In genomic region chr5:35877655-35878054, GRCh38 we compare ENCODE assay signal across 18 cellular contexts. TPM values are rescaled to one million over a fixed set of nuclear protein-coding genes. Genes with fewer than 3 reads are reported as not detected.
DNase-seq lines count a peak whose midpoint lies in the region; ATAC-seq and TF ChIP-seq lines count a peak whose summit lies in the region.
"Had no signal": no experiment of that assay in that cellular context is flagged by ENCODE, and none has a peak within 500 bp of the region (broad histone marks: within the 10 kb centered on the region; RNA-seq: fewer than 3 reads in every experiment).

No MANE protein-coding gene starts in this region.

- H3K36me3 Mint-ChIP-seq in CD8-positive, alpha-beta memory T cell, result peaks cover 46 to 78% (median 54%) of the 10 kb centered on the region in 3 donors
- H3K36me3 Mint-ChIP-seq in activated CD4-positive, alpha-beta memory T cell treated with anti-CD3 and anti-CD28 coated beads for 36 hours, result peaks cover 62% of the 10 kb centered on the region
- peaks cover 70% of the 10 kb centered on the region for H3K36me3 Mint-ChIP-seq in effector memory CD8-positive, alpha-beta T cell (ENCODE audit: insufficient read depth)

- no peaks in the 10 kb centered on the region for H3K9me3 ChIP-seq in BLaER1 treated with 17β-estradiol and CSF1 and Interleukin-3, amounts not matched to agents 10 nM and 100 nM (replicated peaks in 1 of 11)
- H3K9me3 ChIP-seq in CD8-positive, alpha-beta memory T cell (ENCODE audit: low read length), result no peaks in the 10 kb centered on the region
- H3K9me3 ChIP-seq in testis, result no peaks in the 10 kb centered on the region
- H3K9me3 ChIP-seq: lower lobe of right lung, tibial nerve had no signal

- H3K27ac Mint-ChIP-seq in CD8-positive, alpha-beta memory T cell, result peak overlapping the region; percentile 74 to 91 (median 82)
- H3K27ac Mint-ChIP-seq in activated CD4-positive, alpha-beta memory T cell treated with anti-CD3 and anti-CD28 coated beads for 36 hours, result peak overlapping the region; percentile 80
- H3K27ac Mint-ChIP-seq in effector memory CD8-positive, alpha-beta T cell, result peak overlapping the region; percentile 52 to 77

- no peak for DNase-seq in CD8-positive, alpha-beta memory T cell
- DNase-seq in activated CD4-positive, alpha-beta memory T cell treated with anti-CD3 and anti-CD28 coated beads for 36 hours, result no peak
- DNase-seq in effector memory CD8-positive, alpha-beta T cell, result no peak
- no peak for DNase-seq in testis
- no peak for DNase-seq in T-helper 9 cell
- DNase-seq in NCI-H526 treated with DMSO at 0.1 percent for 48 hours (lab: John Stamatoyannopoulos, UW), result no peak
- DNase-seq in dedifferentiated amniotic fluid mesenchymal stem cell (ENCODE audit: extremely low spot score), result no peak
- DNase-seq: C1 segment of cervical spinal cord; effector CD8-positive, alpha-beta T cell; head of caudate nucleus; lower lobe of right lung; NCI-H1048; NCI-H2081 treated with DMSO at 0.1 percent for 48 hours; NCI-H510A; posterior cingulate gyrus had no signal

- no peaks in the 10 kb centered on the region for H3K9me3 Mint-ChIP-seq in CD8-positive, alpha-beta memory T cell
- no peaks in the 10 kb centered on the region for H3K9me3 Mint-ChIP-seq in activated CD4-positive, alpha-beta memory T cell treated with anti-CD3 and anti-CD28 coated beads for 36 hours
- H3K9me3 Mint-ChIP-seq in effector memory CD8-positive, alpha-beta T cell, result no peaks in the 10 kb centered on the region

- H3K27me3 ChIP-seq in BLaER1 treated with 17β-estradiol and CSF1 and Interleukin-3, amounts not matched to agents 10 nM and 100 nM, result no peaks in the 10 kb centered on the region
- no peaks in the 10 kb centered on the region for H3K27me3 ChIP-seq in CD8-positive, alpha-beta memory T cell (ENCODE audit: insufficient read depth, low read length, poor library complexity, severe bottlenecking)
- H3K27me3 ChIP-seq in testis, result no peaks in the 10 kb centered on the region
- H3K27me3 ChIP-seq: cardiac muscle cell, tibial nerve had no signal

- POLR2A ChIA-PET in CD8-positive, alpha-beta memory T cell (lab: Charles Lee), result interaction anchor here (0.7 to 1.0 kb wide), 2 partner anchors 8 to 56 kb away, joined by 3 read pairs; no protein-coding TSS in a partner anchor
- POLR2A ChIA-PET in activated CD4-positive, alpha-beta memory T cell treated with anti-CD3 and anti-CD28 coated beads for 36 hours (lab: Charles Lee), result no interaction called here

- peaks cover 72 to 99% (median 98%) of the 10 kb centered on the region in 10 experiments for H3K4me1 ChIP-seq in BLaER1 treated with 17β-estradiol and CSF1 and Interleukin-3, amounts not matched to agents 10 nM and 100 nM
- peaks cover 61% of the 10 kb centered on the region for H3K4me1 ChIP-seq in CD8-positive, alpha-beta memory T cell (ENCODE audit: insufficient read depth, low read length)
- no peaks in the 10 kb centered on the region for H3K4me1 ChIP-seq in testis
- H3K4me1 ChIP-seq: lower lobe of right lung, tibial nerve had no signal

- no peak for ATAC-seq in effector memory CD8-positive, alpha-beta T cell (replicated peaks)

- H3K9ac ChIP-seq in BLaER1 treated with 17β-estradiol and CSF1 and Interleukin-3, amounts not matched to agents 10 nM and 100 nM, result peak overlapping the region in 4 of 11 experiments; percentile 44 to 59 (median 50); a peak in 5 of 22 replicates

- peak overlapping the region; percentile 8 to 97 (median 89); a peak in 19 of 22 replicates for H3K4me2 ChIP-seq in BLaER1 treated with 17β-estradiol and CSF1 and Interleukin-3, amounts not matched to agents 10 nM and 100 nM

- H3K27me3 Mint-ChIP-seq in CD8-positive, alpha-beta memory T cell, result no peaks in the 10 kb centered on the region
- no peaks in the 10 kb centered on the region for H3K27me3 Mint-ChIP-seq in activated CD4-positive, alpha-beta memory T cell treated with anti-CD3 and anti-CD28 coated beads for 36 hours
- H3K27me3 Mint-ChIP-seq in effector memory CD8-positive, alpha-beta T cell, result no peaks in the 10 kb centered on the region

- peaks cover 13 to 90% (median 70%) of the 10 kb centered on the region in 11 experiments; a peak in 20 of 22 replicates for H3K36me3 ChIP-seq in BLaER1 treated with 17β-estradiol and CSF1 and Interleukin-3, amounts not matched to agents 10 nM and 100 nM
- peaks cover 57% of the 10 kb centered on the region for H3K36me3 ChIP-seq in CD8-positive, alpha-beta memory T cell (ENCODE audit: insufficient read depth, low read length)
- H3K36me3 ChIP-seq in testis (ENCODE audit: low read depth, missing control alignments), result no peaks in the 10 kb centered on the region
- H3K36me3 ChIP-seq: cardiac muscle cell, tibial nerve had no signal

- CTCF ChIA-PET in CD8-positive, alpha-beta memory T cell (lab: Charles Lee), result no interaction called here
- CTCF ChIA-PET in activated CD4-positive, alpha-beta memory T cell treated with anti-CD3 and anti-CD28 coated beads for 36 hours (lab: Charles Lee), result no interaction called here

- no peak for TF ChIP-seq CTCF in testis (IDR thresholded peaks at IDR 0.05)

- no peak for TF ChIP-seq POLR2A in testis (IDR thresholded peaks at IDR 0.05)

- intact Hi-C loops in activated CD4-positive, alpha-beta memory T cell treated with anti-CD3 and anti-CD28 coated beads for 36 hours (cut with micrococcal nuclease), result loop anchor here (1.0 to 2.0 kb wide), 3 partner anchors 15 to 25 kb away; no protein-coding TSS in a partner anchor
- intact Hi-C loops in testis (cut with DNase I; ENCODE audit: low total_unique reads), result no loop called here

- H4K20me1 ChIP-seq in BLaER1 treated with 17β-estradiol and CSF1 and Interleukin-3, amounts not matched to agents 10 nM and 100 nM, result peaks cover 0 to 19% (median 0%) of the 10 kb centered on the region in 11 experiments; a peak in 3 of 22 replicates

- no peak overlapping the region for H3K4me3 ChIP-seq in BLaER1 treated with 17β-estradiol and CSF1 and Interleukin-3, amounts not matched to agents 10 nM and 100 nM
- no peak overlapping the region for H3K4me3 ChIP-seq in CD8-positive, alpha-beta memory T cell (ENCODE audit: low read length)
- H3K4me3 ChIP-seq in testis, result no peak overlapping the region
- H3K4me3 ChIP-seq: cardiac muscle cell, lower lobe of right lung, tibial nerve had no signal

- H3K4me3 Mint-ChIP-seq in CD8-positive, alpha-beta memory T cell, result peak overlapping the region in 5 of 7 donors; percentile 3 to 33 (median 18)
- H3K4me3 Mint-ChIP-seq in activated CD4-positive, alpha-beta memory T cell treated with anti-CD3 and anti-CD28 coated beads for 36 hours, result no peak overlapping the region
- H3K4me3 Mint-ChIP-seq in effector memory CD8-positive, alpha-beta T cell, result peak overlapping the region in 1 of 2 donors; percentile 3

- H3K4me1 Mint-ChIP-seq in CD8-positive, alpha-beta memory T cell, result peaks cover 79 to 98% (median 94%) of the 10 kb centered on the region in 3 donors
- H3K4me1 Mint-ChIP-seq in activated CD4-positive, alpha-beta memory T cell treated with anti-CD3 and anti-CD28 coated beads for 36 hours (ENCODE audit: low read depth), result peaks cover 83% of the 10 kb centered on the region
- peaks cover 30 to 38% of the 10 kb centered on the region in 2 donors for H3K4me1 Mint-ChIP-seq in effector memory CD8-positive, alpha-beta T cell (ENCODE audit: low read depth in 2 of 2)

- peak overlapping the region in 9 of 11 experiments; percentile 46 to 99 (median 95); a peak in 17 of 22 replicates for H3K27ac ChIP-seq in BLaER1 treated with 17β-estradiol and CSF1 and Interleukin-3, amounts not matched to agents 10 nM and 100 nM
- no peak overlapping the region for H3K27ac ChIP-seq in CD8-positive, alpha-beta memory T cell (ENCODE audit: low read depth, low read length)
- H3K27ac ChIP-seq in testis, result no peak overlapping the region
- H3K27ac ChIP-seq: cardiac muscle cell, lower lobe of right lung, tibial nerve had no signal

- 63 to 96% methylated on average over 2 of the region's 2 CpGs for WGBS in testis, 2 donors

RNA-seq across cellular contexts. Expression of gene IL7R, which starts 21.0 kb away (rescaled TPM):
- 100 to 1,000 TPM; 272 to 289 TPM for total RNA-seq in CD8-positive, alpha-beta memory T cell
- 761 TPM for polyA plus RNA-seq in CD8-positive, alpha-beta memory T cell
- 100 to 1,000 TPM; 163 to 169 TPM for total RNA-seq in activated CD4-positive, alpha-beta memory T cell treated with anti-CD3 and anti-CD28 coated beads for 36 hours
- 10 to 100 TPM in 1 of 2 donors, 1 to 10 TPM in 1; 7.6 to 17.5 TPM for total RNA-seq in testis
- polyA plus RNA-seq in testis (ENCODE audit: insufficient read depth, low read depth, low replicate concordance), result 12.1 TPM
- total RNA-seq: cardiac muscle cell had no signal
- polyA plus RNA-seq: cardiac muscle cell had no signal

Comparison
In these comparisons a context has a peak if more than half of its experiments do, and no peak if none do; other contexts are left out.
1. H3K27ac ChIP-seq: peak in BLaER1 treated with 17β-estradiol and CSF1 and Interleukin-3, amounts not matched to agents 10 nM and 100 nM (9 of 11); none in CD8-positive, alpha-beta memory T cell (single experiment) and testis (0 of 2).
2. RNA of gene IL7R, which starts 21.0 kb away (total RNA-seq): 272 to 289 TPM in CD8-positive, alpha-beta memory T cell and 163 to 169 TPM in activated CD4-positive, alpha-beta memory T cell treated with anti-CD3 and anti-CD28 coated beads for 36 hours; 7.6 to 17.5 TPM in testis; every median in the first group is over 4 times any median in the second.
3. Peak in every context shown above with its lines, with median percentiles within 50 percentile points of each other: H3K27ac Mint-ChIP-seq.